Comparison of ENCODE assay signal across 1 cellular context in the genomic region with DNA sequence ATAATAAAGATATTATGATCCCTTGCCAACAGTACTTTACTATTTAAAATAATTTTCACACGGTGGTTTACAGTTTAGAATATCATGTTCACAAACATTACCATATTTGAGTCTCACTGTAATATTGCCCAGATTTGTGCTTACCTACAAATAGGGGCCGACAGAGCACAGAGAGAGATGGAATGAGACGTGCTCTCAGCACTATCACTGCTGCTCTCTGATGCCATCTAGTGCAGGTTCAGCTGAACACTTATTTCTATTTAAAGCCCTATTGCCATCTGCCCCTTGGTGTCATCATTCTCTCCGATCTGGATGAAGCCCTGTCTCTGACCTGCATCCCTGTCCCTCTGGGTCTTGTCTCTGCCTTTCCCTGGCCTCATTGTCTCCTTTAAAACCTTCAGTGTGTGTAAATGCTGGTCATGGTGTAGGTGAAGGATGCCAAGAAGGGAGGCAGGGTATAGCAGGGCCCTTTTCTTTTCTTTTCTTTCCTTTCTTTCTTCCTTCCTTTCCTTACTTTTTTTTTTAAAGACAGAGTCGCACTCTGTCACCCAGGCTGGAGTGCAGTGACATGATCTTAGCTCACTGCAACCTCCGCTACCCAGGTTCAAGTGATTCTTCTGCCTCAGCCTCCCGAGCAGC.
A peak's percentile ranks its signal among the peaks of the same experiment; 100 is the strongest.
TF ChIP-seq lines count a peak whose summit lies in the region.

No MANE protein-coding gene starts in this region.

TF ChIP-seq in HepG2, 621 proteins besides CTCF, POLR2A, EP300 and RAD21:
- TF ChIP-seq, protein P1, sequence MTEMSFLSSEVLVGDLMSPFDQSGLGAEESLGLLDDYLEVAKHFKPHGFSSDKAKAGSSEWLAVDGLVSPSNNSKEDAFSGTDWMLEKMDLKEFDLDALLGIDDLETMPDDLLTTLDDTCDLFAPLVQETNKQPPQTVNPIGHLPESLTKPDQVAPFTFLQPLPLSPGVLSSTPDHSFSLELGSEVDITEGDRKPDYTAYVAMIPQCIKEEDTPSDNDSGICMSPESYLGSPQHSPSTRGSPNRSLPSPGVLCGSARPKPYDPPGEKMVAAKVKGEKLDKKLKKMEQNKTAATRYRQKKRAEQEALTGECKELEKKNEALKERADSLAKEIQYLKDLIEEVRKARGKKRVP (CRISPR knock-in tag; IDR thresholded peaks at IDR 0.05): 0 out of 4 replicates have a peak, but pooled peaks of 1 of the 2 experiments have one; percentile 31
- TF ChIP-seq ZNF652 (CRISPR knock-in tag; IDR thresholded peaks at IDR 0.05; ENCODE audit: borderline replicate concordance, low read depth) (peak; percentile 88), U2AF1 (optimal IDR thresholded peaks at IDR 0.05; ENCODE audit: low read depth, low read length) (no peak), STAG1 (CRISPR knock-in tag; IDR thresholded peaks at IDR 0.05) (peak; percentile 67), CEBPG (CRISPR knock-in tag; IDR thresholded peaks at IDR 0.05) (0 out of 2 replicates have a peak, but pooled peaks have one; percentile 31), SMC3 (IDR thresholded peaks at IDR 0.05; ENCODE audit: low read length) (peak; percentile 73), THAP11 (CRISPR knock-in tag; IDR thresholded peaks at IDR 0.05) (peak; percentile 56; the same call in 1 of the 2 replicates), ZKSCAN1 (IDR thresholded peaks at IDR 0.05; ENCODE audit: low read length) (no peak), CBX5 (CRISPR knock-in tag; IDR thresholded peaks at IDR 0.05; ENCODE audit: borderline replicate concordance) (0 out of 2 replicates have a peak, but pooled peaks have one; percentile 24), ZNF598 (CRISPR knock-in tag; IDR thresholded peaks at IDR 0.05; ENCODE audit: borderline replicate concordance) (no peak), SRF (IDR thresholded peaks at IDR 0.05; ENCODE audit: low read depth, low read length) (0 out of 2 replicates have a peak, but pooled peaks have one; percentile 8), ZNF292 (CRISPR knock-in tag; IDR thresholded peaks at IDR 0.05; ENCODE audit: borderline replicate concordance, low read depth) (no peak), GATAD2A (CRISPR knock-in tag; IDR thresholded peaks at IDR 0.05) (peak; percentile 35; the same call in 1 of the 2 replicates), HDAC2 (CRISPR knock-in tag; IDR thresholded peaks at IDR 0.05) (0 out of 2 replicates have a peak, but pooled peaks have one; percentile 10), ADNP (CRISPR knock-in tag; IDR thresholded peaks at IDR 0.05) (no peak), XRCC5 (optimal IDR thresholded peaks at IDR 0.05; ENCODE audit: low read length) (peak; percentile 38), CREB1 (IDR thresholded peaks at IDR 0.05) (no peak), CREB1 (CRISPR knock-in tag; IDR thresholded peaks at IDR 0.05) (peak; percentile 37; the same call in 1 of the 2 replicates), IKZF4 (CRISPR knock-in tag; IDR thresholded peaks at IDR 0.05; ENCODE audit: borderline replicate concordance, low read depth, not compliant biosample characterization) (no peak), ARNTL (CRISPR knock-in tag; IDR thresholded peaks at IDR 0.05) (no peak), HNRNPK (IDR thresholded peaks at IDR 0.05; ENCODE audit: low read depth, low read length, poor library complexity, severe bottlenecking) (no peak)
- TF ChIP-seq, protein P2, sequence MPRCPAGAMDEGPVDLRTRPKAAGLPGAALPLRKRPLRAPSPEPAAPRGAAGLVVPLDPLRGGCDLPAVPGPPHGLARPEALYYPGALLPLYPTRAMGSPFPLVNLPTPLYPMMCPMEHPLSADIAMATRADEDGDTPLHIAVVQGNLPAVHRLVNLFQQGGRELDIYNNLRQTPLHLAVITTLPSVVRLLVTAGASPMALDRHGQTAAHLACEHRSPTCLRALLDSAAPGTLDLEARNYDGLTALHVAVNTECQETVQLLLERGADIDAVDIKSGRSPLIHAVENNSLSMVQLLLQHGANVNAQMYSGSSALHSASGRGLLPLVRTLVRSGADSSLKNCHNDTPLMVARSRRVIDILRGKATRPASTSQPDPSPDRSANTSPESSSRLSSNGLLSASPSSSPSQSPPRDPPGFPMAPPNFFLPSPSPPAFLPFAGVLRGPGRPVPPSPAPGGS (CRISPR knock-in tag; IDR thresholded peaks at IDR 0.05): no peak
- TF ChIP-seq, protein P3, sequence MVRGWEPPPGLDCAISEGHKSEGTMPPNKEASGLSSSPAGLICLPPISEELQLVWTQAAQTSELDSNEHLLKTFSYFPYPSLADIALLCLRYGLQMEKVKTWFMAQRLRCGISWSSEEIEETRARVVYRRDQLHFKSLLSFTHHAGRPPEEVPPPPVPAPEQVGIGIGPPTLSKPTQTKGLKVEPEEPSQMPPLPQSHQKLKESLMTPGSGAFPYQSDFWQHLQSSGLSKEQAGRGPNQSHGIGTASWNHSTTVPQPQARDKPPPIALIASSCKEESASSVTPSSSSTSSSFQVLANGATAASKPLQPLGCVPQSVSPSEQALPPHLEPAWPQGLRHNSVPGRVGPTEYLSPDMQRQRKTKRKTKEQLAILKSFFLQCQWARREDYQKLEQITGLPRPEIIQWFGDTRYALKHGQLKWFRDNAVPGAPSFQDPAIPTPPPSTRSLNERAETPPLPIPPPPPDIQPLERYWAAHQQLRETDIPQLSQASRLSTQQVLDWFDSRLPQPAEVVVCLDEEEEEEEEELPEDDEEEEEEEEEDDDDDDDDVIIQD (CRISPR knock-in tag; IDR thresholded peaks at IDR 0.05; ENCODE audit: low read depth): no peak
- TF ChIP-seq, protein P4, sequence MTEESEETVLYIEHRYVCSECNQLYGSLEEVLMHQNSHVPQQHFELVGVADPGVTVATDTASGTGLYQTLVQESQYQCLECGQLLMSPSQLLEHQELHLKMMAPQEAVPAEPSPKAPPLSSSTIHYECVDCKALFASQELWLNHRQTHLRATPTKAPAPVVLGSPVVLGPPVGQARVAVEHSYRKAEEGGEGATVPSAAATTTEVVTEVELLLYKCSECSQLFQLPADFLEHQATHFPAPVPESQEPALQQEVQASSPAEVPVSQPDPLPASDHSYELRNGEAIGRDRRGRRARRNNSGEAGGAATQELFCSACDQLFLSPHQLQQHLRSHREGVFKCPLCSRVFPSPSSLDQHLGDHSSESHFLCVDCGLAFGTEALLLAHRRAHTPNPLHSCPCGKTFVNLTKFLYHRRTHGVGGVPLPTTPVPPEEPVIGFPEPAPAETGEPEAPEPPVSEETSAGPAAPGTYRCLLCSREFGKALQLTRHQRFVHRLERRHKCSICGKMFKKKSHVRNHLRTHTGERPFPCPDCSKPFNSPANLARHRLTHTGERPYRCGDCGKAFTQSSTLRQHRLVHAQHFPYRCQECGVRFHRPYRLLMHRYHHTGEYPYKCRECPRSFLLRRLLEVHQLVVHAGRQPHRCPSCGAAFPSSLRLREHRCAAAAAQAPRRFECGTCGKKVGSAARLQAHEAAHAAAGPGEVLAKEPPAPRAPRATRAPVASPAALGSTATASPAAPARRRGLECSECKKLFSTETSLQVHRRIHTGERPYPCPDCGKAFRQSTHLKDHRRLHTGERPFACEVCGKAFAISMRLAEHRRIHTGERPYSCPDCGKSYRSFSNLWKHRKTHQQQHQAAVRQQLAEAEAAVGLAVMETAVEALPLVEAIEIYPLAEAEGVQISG (CRISPR knock-in tag; IDR thresholded peaks at IDR 0.05): peak; percentile 55
- TF ChIP-seq, protein P5, sequence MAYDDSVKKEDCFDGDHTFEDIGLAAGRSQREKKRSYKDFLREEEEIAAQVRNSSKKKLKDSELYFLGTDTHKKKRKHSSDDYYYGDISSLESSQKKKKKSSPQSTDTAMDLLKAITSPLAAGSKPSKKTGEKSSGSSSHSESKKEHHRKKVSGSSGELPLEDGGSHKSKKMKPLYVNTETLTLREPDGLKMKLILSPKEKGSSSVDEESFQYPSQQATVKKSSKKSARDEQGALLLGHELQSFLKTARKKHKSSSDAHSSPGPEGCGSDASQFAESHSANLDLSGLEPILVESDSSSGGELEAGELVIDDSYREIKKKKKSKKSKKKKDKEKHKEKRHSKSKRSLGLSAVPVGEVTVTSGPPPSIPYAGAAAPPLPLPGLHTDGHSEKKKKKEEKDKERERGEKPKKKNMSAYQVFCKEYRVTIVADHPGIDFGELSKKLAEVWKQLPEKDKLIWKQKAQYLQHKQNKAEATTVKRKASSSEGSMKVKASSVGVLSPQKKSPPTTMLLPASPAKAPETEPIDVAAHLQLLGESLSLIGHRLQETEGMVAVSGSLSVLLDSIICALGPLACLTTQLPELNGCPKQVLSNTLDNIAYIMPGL (CRISPR knock-in tag; IDR thresholded peaks at IDR 0.05; ENCODE audit: borderline replicate concordance in 1 of 2, low read depth in 1 of 2): 0 out of 4 replicates have a peak, but pooled peaks of 1 of the 2 experiments have one; percentile 40
- TF ChIP-seq, protein P6, sequence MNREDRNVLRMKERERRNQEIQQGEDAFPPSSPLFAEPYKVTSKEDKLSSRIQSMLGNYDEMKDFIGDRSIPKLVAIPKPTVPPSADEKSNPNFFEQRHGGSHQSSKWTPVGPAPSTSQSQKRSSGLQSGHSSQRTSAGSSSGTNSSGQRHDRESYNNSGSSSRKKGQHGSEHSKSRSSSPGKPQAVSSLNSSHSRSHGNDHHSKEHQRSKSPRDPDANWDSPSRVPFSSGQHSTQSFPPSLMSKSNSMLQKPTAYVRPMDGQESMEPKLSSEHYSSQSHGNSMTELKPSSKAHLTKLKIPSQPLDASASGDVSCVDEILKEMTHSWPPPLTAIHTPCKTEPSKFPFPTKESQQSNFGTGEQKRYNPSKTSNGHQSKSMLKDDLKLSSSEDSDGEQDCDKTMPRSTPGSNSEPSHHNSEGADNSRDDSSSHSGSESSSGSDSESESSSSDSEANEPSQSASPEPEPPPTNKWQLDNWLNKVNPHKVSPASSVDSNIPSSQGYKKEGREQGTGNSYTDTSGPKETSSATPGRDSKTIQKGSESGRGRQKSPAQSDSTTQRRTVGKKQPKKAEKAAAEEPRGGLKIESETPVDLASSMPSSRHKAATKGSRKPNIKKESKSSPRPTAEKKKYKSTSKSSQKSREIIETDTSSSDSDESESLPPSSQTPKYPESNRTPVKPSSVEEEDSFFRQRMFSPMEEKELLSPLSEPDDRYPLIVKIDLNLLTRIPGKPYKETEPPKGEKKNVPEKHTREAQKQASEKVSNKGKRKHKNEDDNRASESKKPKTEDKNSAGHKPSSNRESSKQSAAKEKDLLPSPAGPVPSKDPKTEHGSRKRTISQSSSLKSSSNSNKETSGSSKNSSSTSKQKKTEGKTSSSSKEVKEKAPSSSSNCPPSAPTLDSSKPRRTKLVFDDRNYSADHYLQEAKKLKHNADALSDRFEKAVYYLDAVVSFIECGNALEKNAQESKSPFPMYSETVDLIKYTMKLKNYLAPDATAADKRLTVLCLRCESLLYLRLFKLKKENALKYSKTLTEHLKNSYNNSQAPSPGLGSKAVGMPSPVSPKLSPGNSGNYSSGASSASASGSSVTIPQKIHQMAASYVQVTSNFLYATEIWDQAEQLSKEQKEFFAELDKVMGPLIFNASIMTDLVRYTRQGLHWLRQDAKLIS (CRISPR knock-in tag; IDR thresholded peaks at IDR 0.05): no peak
